Comparison of ENCODE assay signal across 17 cellular contexts in genomic region chr10:132705173-132705572, GRCh38.
A peak's percentile ranks its signal among the peaks of the same experiment; 100 is the strongest.
DNase-seq lines count a peak whose midpoint lies in the region; ATAC-seq and TF ChIP-seq lines count a peak whose summit lies in the region.
"Had no signal": no experiment of that assay in that cellular context is flagged by ENCODE, and none has a peak within 500 bp of the region (broad histone marks: within the 10 kb centered on the region; RNA-seq: fewer than 3 reads in every experiment).

No MANE protein-coding gene starts in this region.

- no peak overlapping the region for H2BK15ac ChIP-seq in H9 (ENCODE audit: low read depth, low read length)

- no peak overlapping the region for H3T11ph ChIP-seq in H9 (ENCODE audit: low read length)

- no peak overlapping the region for H3K27ac ChIP-seq in H9 (ENCODE audit: insufficient read length, low read depth, low read length)
- no peak overlapping the region for H3K27ac ChIP-seq in testis

- H3K4me2 ChIP-seq in H9 (ENCODE audit: insufficient read depth, insufficient read length, low read length): no peak overlapping the region

- no peak overlapping the region for H4K91ac ChIP-seq in H9 (ENCODE audit: insufficient read length, low read depth, low read length)

- H2BK20ac ChIP-seq in H9 (ENCODE audit: low read depth, low read length, poor library complexity, severe bottlenecking): no peak overlapping the region

- no peak overlapping the region for H3K4ac ChIP-seq in H9 (ENCODE audit: low read depth, low read length)

- no peak overlapping the region for H3K14ac ChIP-seq in H9 (ENCODE audit: insufficient read depth, low read length)

- POLR2A ChIA-PET in WTC11 (lab: Charles Lee): no interaction called here

- H3K27ac Mint-ChIP-seq in H9: no peak overlapping the region
- no peak overlapping the region for H3K27ac Mint-ChIP-seq in WTC11
- H3K27ac Mint-ChIP-seq in effector memory CD8-positive, alpha-beta T cell: no peak overlapping the region
- H3K27ac Mint-ChIP-seq: activated CD4-positive, alpha-beta memory T cell treated with anti-CD3 and anti-CD28 coated beads for 36 hours; naive thymus-derived CD8-positive, alpha-beta T cell had no signal

- H3K9me3 Mint-ChIP-seq in H9 (peaks cover 22 to 25% of the 10 kb centered on the region in 2 experiments), WTC11 (peaks cover 17% of the 10 kb centered on the region)
- H3K9me3 Mint-ChIP-seq in effector memory CD8-positive, alpha-beta T cell: peaks cover 3 to 10% of the 10 kb centered on the region in 2 donors

- H3K36me3 Mint-ChIP-seq in H9 (ENCODE audit: insufficient read depth in 1 of 3, low read depth in 3 of 3): peaks cover 19 to 40% (median 22%) of the 10 kb centered on the region in 3 experiments
- H3K36me3 Mint-ChIP-seq in WTC11: peaks cover 13% of the 10 kb centered on the region
- H3K36me3 Mint-ChIP-seq in effector memory CD8-positive, alpha-beta T cell (ENCODE audit: insufficient read depth): peaks cover 8% of the 10 kb centered on the region

- no peak overlapping the region for H4K5ac ChIP-seq in H9 (ENCODE audit: insufficient read length, low read depth, low read length)

- H3K27me3 ChIP-seq in H9 (ENCODE audit: insufficient read depth, low read length) (no peaks in the 10 kb centered on the region), testis (no peaks in the 10 kb centered on the region)

- H3K79me2 ChIP-seq in H9 (ENCODE audit: insufficient read depth, low read length): no peaks in the 10 kb centered on the region

- no peak overlapping the region for H2BK5ac ChIP-seq in H9 (ENCODE audit: insufficient read length, low read length)

- H3K4me1 ChIP-seq in H9 (ENCODE audit: insufficient read depth, low read length) (no peaks in the 10 kb centered on the region), testis (peaks cover 7% of the 10 kb centered on the region)

- H2AFZ ChIP-seq in H9 (ENCODE audit: low read length): no peak overlapping the region

- H3K27me3 Mint-ChIP-seq in H9 (ENCODE audit: low read depth) (no peaks in the 10 kb centered on the region; the same call in 1 of the 2 replicates), WTC11 (ENCODE audit: low read depth) (no peaks in the 10 kb centered on the region)
- H3K27me3 Mint-ChIP-seq in effector memory CD8-positive, alpha-beta T cell: no peaks in the 10 kb centered on the region
- H3K27me3 Mint-ChIP-seq: activated CD4-positive, alpha-beta memory T cell treated with anti-CD3 and anti-CD28 coated beads for 36 hours; naive thymus-derived CD8-positive, alpha-beta T cell had no signal

- WGBS in H9 (ENCODE audit: extremely low coverage, insufficient read length, low lambda C conversion rate): no CpG with 5 or more reads among the region's 15 CpGs
- 95 to 97% methylated on average over 12 to 15 of the region's 15 CpGs for WGBS in testis, 2 donors

- no peak overlapping the region for H3K18ac ChIP-seq in H9 (ENCODE audit: insufficient read length, low read depth, low read length)

- TF ChIP-seq CTCF in H9 (conservative IDR thresholded peaks at IDR 0.05) (no peak), WTC11 (IDR thresholded peaks at IDR 0.05) (no peak), testis (IDR thresholded peaks at IDR 0.05) (no peak)

- no peak overlapping the region for H3K23ac ChIP-seq in H9 (ENCODE audit: insufficient read length, low read depth, low read length)

- no peak overlapping the region for H2BK120ac ChIP-seq in H9 (ENCODE audit: low read depth, low read length, poor library complexity, severe bottlenecking)

- H4K20me1 ChIP-seq in H9 (ENCODE audit: control insufficient read depth, insufficient read depth, insufficient read length): no peaks in the 10 kb centered on the region

- H4K8ac ChIP-seq in H9 (replicated peaks; ENCODE audit: insufficient read length, low read depth, low read length): no peak overlapping the region

- H3K36me3 ChIP-seq in testis (ENCODE audit: low read depth, missing control alignments): no peaks in the 10 kb centered on the region

- no peak overlapping the region for H2BK12ac ChIP-seq in H9 (ENCODE audit: insufficient read length, low read depth, low read length)

- ATAC-seq in WTC11: no peak
- peak; percentile 59 for ATAC-seq in left ventricle myocardium superior
- no peak for ATAC-seq in sciatic nerve
- no peak for ATAC-seq in effector memory CD8-positive, alpha-beta T cell (replicated peaks)
- ATAC-seq in HG03025 (IDR thresholded peaks at IDR 0.05; ENCODE audit: low FRiP score, unreplicated experiment): no peak
- ATAC-seq: naive thymus-derived CD8-positive, alpha-beta T cell had no signal

- no peaks in the 10 kb centered on the region for H3K79me1 ChIP-seq in H9 (ENCODE audit: insufficient read depth, low read depth, low read length, poor library complexity, severe bottlenecking)

- H3K9ac ChIP-seq in H9 (ENCODE audit: extremely low read depth, insufficient read length, low read length): no peak overlapping the region

- H3K4me3 ChIP-seq in testis: no peak overlapping the region

- no peak overlapping the region for H3K4me3 Mint-ChIP-seq in H9
- H3K4me3 Mint-ChIP-seq in WTC11: no peak overlapping the region
- H3K4me3 Mint-ChIP-seq in effector memory CD8-positive, alpha-beta T cell: no peak overlapping the region
- H3K4me3 Mint-ChIP-seq: activated CD4-positive, alpha-beta memory T cell treated with anti-CD3 and anti-CD28 coated beads for 36 hours; naive thymus-derived CD8-positive, alpha-beta T cell had no signal

- CTCF ChIA-PET in WTC11 (lab: Charles Lee): no interaction called here

- H3K4me1 Mint-ChIP-seq in H9 (peaks cover 3 to 6% of the 10 kb centered on the region in 2 experiments; a peak in 3 of 4 replicates), WTC11 (peaks cover 3% of the 10 kb centered on the region; the same call in 1 of the 2 replicates)
- peaks cover 6 to 8% of the 10 kb centered on the region in 2 donors for H3K4me1 Mint-ChIP-seq in effector memory CD8-positive, alpha-beta T cell (ENCODE audit: low read depth in 2 of 2)

- no peaks in the 10 kb centered on the region for H3K9me3 ChIP-seq in H9 (ENCODE audit: control insufficient read depth, low read depth, low read length)
- H3K9me3 ChIP-seq in testis: no peaks in the 10 kb centered on the region

- intact Hi-C loops in left ventricle myocardium superior (cut with micrococcal nuclease): no loop called here
- intact Hi-C loops in sciatic nerve (cut with DNase I): no loop called here
- intact Hi-C loops in testis (cut with DNase I; ENCODE audit: low total_unique reads): no loop called here

- no peak overlapping the region for H2AK5ac ChIP-seq in H9 (ENCODE audit: insufficient read length, low read length)

- H3K23me2 ChIP-seq in H9 (ENCODE audit: insufficient read length, low read depth, low read length, poor library complexity, severe bottlenecking): no peaks in the 10 kb centered on the region

- no peak for TF ChIP-seq POLR2A in testis (IDR thresholded peaks at IDR 0.05)

- DNase-seq in H9 (peak; percentile 20), WTC11 (ENCODE audit: low spot score) (peak; percentile 6), left ventricle myocardium superior (peak; percentile 36), sciatic nerve (ENCODE audit: low spot score) (peak; percentile 40), testis (no peak), NCI-H82 (lab: John Stamatoyannopoulos, UW) (no peak)
- DNase-seq in effector memory CD8-positive, alpha-beta T cell: no peak
- DNase-seq: activated CD4-positive, alpha-beta memory T cell treated with anti-CD3 and anti-CD28 coated beads for 36 hours; activated naive CD4-positive, alpha-beta T cell treated with anti-CD3 and anti-CD28 coated beads, Interleukin-2, amount 50 U/mL, for 16 hours; dermis blood vessel endothelial cell; DMS 273 treated with DMSO at 0.1 percent for 48 hours; Karpas-422; NCI-H1417 treated with DMSO at 0.1 percent for 48 hours; NCI-H226; RPMI8226 had no signal

- H3K56ac ChIP-seq in H9 (ENCODE audit: insufficient read length, low read depth, low read length): no peak overlapping the region

TF ChIP-seq in WTC11, 78 proteins besides CTCF, POLR2A, EP300 and RAD21 (continues in another document):
- TF ChIP-seq SMAD4 (CRISPR knock-in tag; IDR thresholded peaks at IDR 0.05): no peak
- no peak for TF ChIP-seq ETV6 (CRISPR knock-in tag; IDR thresholded peaks at IDR 0.05)
- no peak for TF ChIP-seq GRHL2 (CRISPR knock-in tag; IDR thresholded peaks at IDR 0.05; ENCODE audit: insufficient replicate concordance, severe bottlenecking)
- TF ChIP-seq, protein P1, sequence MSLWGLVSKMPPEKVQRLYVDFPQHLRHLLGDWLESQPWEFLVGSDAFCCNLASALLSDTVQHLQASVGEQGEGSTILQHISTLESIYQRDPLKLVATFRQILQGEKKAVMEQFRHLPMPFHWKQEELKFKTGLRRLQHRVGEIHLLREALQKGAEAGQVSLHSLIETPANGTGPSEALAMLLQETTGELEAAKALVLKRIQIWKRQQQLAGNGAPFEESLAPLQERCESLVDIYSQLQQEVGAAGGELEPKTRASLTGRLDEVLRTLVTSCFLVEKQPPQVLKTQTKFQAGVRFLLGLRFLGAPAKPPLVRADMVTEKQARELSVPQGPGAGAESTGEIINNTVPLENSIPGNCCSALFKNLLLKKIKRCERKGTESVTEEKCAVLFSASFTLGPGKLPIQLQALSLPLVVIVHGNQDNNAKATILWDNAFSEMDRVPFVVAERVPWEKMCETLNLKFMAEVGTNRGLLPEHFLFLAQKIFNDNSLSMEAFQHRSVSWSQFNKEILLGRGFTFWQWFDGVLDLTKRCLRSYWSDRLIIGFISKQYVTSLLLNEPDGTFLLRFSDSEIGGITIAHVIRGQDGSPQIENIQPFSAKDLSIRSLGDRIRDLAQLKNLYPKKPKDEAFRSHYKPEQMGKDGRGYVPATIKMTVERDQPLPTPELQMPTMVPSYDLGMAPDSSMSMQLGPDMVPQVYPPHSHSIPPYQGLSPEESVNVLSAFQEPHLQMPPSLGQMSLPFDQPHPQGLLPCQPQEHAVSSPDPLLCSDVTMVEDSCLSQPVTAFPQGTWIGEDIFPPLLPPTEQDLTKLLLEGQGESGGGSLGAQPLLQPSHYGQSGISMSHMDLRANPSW (CRISPR knock-in tag; conservative IDR thresholded peaks at IDR 0.05; ENCODE audit: low read depth): no peak
- TF ChIP-seq, protein P2, sequence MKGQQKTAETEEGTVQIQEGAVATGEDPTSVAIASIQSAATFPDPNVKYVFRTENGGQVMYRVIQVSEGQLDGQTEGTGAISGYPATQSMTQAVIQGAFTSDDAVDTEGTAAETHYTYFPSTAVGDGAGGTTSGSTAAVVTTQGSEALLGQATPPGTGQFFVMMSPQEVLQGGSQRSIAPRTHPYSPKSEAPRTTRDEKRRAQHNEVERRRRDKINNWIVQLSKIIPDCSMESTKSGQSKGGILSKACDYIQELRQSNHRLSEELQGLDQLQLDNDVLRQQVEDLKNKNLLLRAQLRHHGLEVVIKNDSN (CRISPR knock-in tag; IDR thresholded peaks at IDR 0.05): no peak

Comparison
In these comparisons a context has a peak if more than half of its experiments do, and no peak if none do; other contexts are left out.
1. DNase-seq: peak in H9 (single experiment), WTC11 (single experiment), left ventricle myocardium superior (single experiment) and sciatic nerve (single experiment); none in effector memory CD8-positive, alpha-beta T cell (0 of 3), testis (single experiment) and NCI-H82 (single experiment).